ENCODE assay signal across 8 cellular contexts in the genomic region with DNA sequence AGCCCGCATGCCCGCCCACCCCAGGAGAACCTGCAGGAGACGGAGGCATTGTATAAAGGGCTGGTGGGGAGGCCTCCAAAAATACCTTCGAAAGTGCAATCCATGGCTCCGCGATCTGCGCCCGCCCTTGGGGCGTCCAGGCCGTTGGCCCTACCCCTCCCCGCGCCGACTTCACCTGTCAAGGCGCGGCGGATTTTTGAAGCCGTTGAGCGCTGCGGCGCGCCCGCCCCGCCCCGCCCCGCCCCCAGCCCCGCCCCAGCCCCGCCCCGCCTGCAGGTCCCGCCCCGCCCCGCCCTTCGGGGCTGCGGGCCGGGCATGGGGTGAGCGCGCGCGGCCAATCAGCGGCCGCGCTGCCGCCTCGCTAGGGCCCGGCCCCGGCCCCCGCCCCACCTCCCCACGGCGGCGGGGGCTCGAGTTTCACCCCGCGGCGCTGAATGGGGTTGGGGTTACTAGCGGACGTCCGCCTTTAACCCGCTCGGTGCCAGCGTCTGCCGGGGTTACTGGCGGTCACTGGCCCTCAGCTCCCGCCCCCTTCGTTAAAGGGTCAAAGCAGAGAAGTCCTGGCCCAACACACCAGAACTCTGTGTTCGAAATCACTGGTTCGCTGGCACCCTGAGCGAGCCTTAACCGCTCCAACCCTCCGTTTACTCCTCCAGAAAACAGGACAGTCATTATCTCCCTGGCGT. TPM values are rescaled to one million over a fixed set of nuclear protein-coding genes. Genes with fewer than 3 reads are reported as not detected.
A peak's percentile ranks its signal among the peaks of the same experiment; 100 is the strongest.
DNase-seq lines count a peak whose midpoint lies in the region; ATAC-seq, FAIRE-seq and TF ChIP-seq lines count a peak whose summit lies in the region.

No MANE protein-coding gene starts in this region.

- H3K27me3 ChIP-seq in psoas muscle (ENCODE audit: insufficient read depth in 3 of 3, low read length in 2 of 3) (no peaks in the 10 kb centered on the region), aorta (ENCODE audit: control insufficient read depth in 1 of 2, insufficient read depth in 2 of 2, low read length in 1 of 2) (no peaks in the 10 kb centered on the region)

- CTCF ChIA-PET in T-cell (lab: Charles Lee), result interaction anchor here in 1 of 2 donors (0.6 kb wide), 1 partner anchor 31 kb away, joined by 4 read pairs; no protein-coding TSS in a partner anchor

- DNase-seq in GM12891 (ENCODE audit: insufficient read length, low spot score) (peak; percentile 99), HFF-Myc (ENCODE audit: extremely low read depth, low read depth) (no peak), NCI-H1048 (lab: John Stamatoyannopoulos, UW) (peak; percentile 63), T-cell (peak; percentile 63 to 86 (median 78)), amniotic epithelial cell (ENCODE audit: low read depth) (peak; percentile 75), left ventricle myocardium superior (peak; percentile 92), psoas muscle (peak; percentile 90 to 95), aorta (peak; percentile 89 to 92)

- peak; percentile 85 for FAIRE-seq in GM12891 (lab: Jason Lieb, UNC)

- no peaks in the 10 kb centered on the region for H3K9me3 Mint-ChIP-seq in T-cell

- peak overlapping the region; percentile 92 for H3K27ac ChIP-seq in psoas muscle
- peak overlapping the region in 1 of 2 donors; percentile 34 for H3K27ac ChIP-seq in aorta (ENCODE audit: low read depth in 1 of 2, low read length in 2 of 2)

- no peaks in the 10 kb centered on the region for H3K27me3 Mint-ChIP-seq in T-cell

- peak overlapping the region; percentile 73 to 78 (median 76) for H3K4me3 Mint-ChIP-seq in T-cell

- TF ChIP-seq POLR2A in GM12891 (IDR thresholded peaks at IDR 0.05; ENCODE audit: low read depth, low read length), result no peak

- 1 to 2% (median 2%) methylated on average over 29 to 68 of the region's 69 CpGs for WGBS in psoas muscle, 3 donors
- 1% methylated on average over 44 to 69 of the region's 69 CpGs for WGBS in aorta, 2 donors

- H3K4me3 ChIP-seq in HFF-Myc (replicated peaks; ENCODE audit: low read depth, low read length) (peak overlapping the region; percentile 58), psoas muscle (peak overlapping the region; percentile 74), aorta (ENCODE audit: low read length in 2 of 2) (peak overlapping the region in 1 of 2 donors; percentile 40)

- H3K9me3 ChIP-seq in psoas muscle (no peaks in the 10 kb centered on the region), aorta (ENCODE audit: control insufficient read depth, low read length) (no peaks in the 10 kb centered on the region)

- ATAC-seq in T-cell (replicated peaks in 1 of 4) (peak; percentile 85 to 95 (median 90)), left ventricle myocardium superior (peak; percentile 87), psoas muscle (peak; percentile 84 to 89 (median 86)), aorta (ENCODE audit: low FRiP score) (peak; percentile 92)

- no peak for TF ChIP-seq CTCF in HFF-Myc (IDR thresholded peaks at IDR 0.05; ENCODE audit: low read depth, low read length, missing control alignments)
- no peak for TF ChIP-seq CTCF in psoas muscle (IDR thresholded peaks at IDR 0.05)

- peaks cover 74% of the 10 kb centered on the region for H3K4me1 ChIP-seq in psoas muscle
- H3K4me1 ChIP-seq in aorta (ENCODE audit: control insufficient read depth in 1 of 2, insufficient read depth in 2 of 2, low read length in 2 of 2), result no peaks in the 10 kb centered on the region

- H3K4me1 Mint-ChIP-seq in T-cell, result peaks cover 80 to 94% (median 90%) of the 10 kb centered on the region in 3 donors

- H3K27ac Mint-ChIP-seq in T-cell, result peak overlapping the region; percentile 79 to 90

- H3K36me3 ChIP-seq in psoas muscle (ENCODE audit: insufficient read depth in 1 of 2, low read depth in 1 of 2), result peaks cover 0 to 18% of the 10 kb centered on the region in 2 donors
- no peaks in the 10 kb centered on the region for H3K36me3 ChIP-seq in aorta (ENCODE audit: control insufficient read depth in 1 of 2, insufficient read depth in 2 of 2, low read length in 1 of 2)

- intact Hi-C loops in left ventricle myocardium superior (cut with micrococcal nuclease) (no loop called here), psoas muscle (cut with DNase I) (loop anchor here (2.0 kb wide), 2 partner anchors 13 to 17 kb away; a partner anchor contains a TSS), aorta (cut with DNase I) (no loop called here)

- H3K36me3 Mint-ChIP-seq in T-cell, result peaks cover 7% of the 10 kb centered on the region

- POLR2A ChIA-PET in T-cell (lab: Charles Lee), result interaction anchor here in 1 of 2 donors (2.1 kb wide), 1 partner anchor 12 kb away, joined by 7 read pairs; no protein-coding TSS in a partner anchor

TF ChIP-seq in GM12891, 5 proteins besides CTCF, POLR2A, EP300 and RAD21:
- TF ChIP-seq SPI1 (IDR thresholded peaks at IDR 0.05; ENCODE audit: low read depth, low read length) (no peak), PAX5 (IDR thresholded peaks at IDR 0.05; ENCODE audit: insufficient read depth, low read length, severe bottlenecking) (no peak), POU2F2 (IDR thresholded peaks at IDR 0.05; ENCODE audit: low read depth, low read length) (no peak), POLR2AphosphoS5 (IDR thresholded peaks at IDR 0.05; ENCODE audit: low read depth, low read length) (no peak), TAF1 (IDR thresholded peaks at IDR 0.05; ENCODE audit: low read depth, low read length) (no peak)
TF ChIP-seq in GM12891: peak in this region for 0.

RNA-seq across cellular contexts. Expression of a gene that starts 13.2 kb away (rescaled TPM):
- 16.7 TPM for polyA plus RNA-seq in GM12891 (2012; ENCODE audit: low read depth, missing spikeins)
- total RNA-seq in T-cell (100 to 1,000 TPM in 2 of 5 donors, 10 to 100 TPM in 3; 24.6 to 279 (median 38.9) TPM), left ventricle myocardium superior (15.2 TPM), psoas muscle (10 to 100 TPM; 16.1 to 43.0 (median 31.1) TPM), aorta (100 to 1,000 TPM in 1 of 2 donors, 10 to 100 TPM in 1; 23.6 to 103 TPM)
- polyA plus RNA-seq in psoas muscle (10 to 100 TPM in 2 of 3 donors, 1 to 10 TPM in 1; 6.2 to 19.2 (median 17.7) TPM), aorta (10 to 100 TPM; 24.0 to 24.7 TPM)

Comparison
In these comparisons a context has a peak if more than half of its experiments do, and no peak if none do; other contexts are left out.
1. intact Hi-C loops: an anchor here in psoas muscle (2.0 kb wide); none called in left ventricle myocardium superior and aorta.